ENCODE assay signal across 21 cellular contexts in genomic region chr6:96152114-96152708, GRCh38.
A peak's percentile ranks its signal among the peaks of the same experiment; 100 is the strongest.
DNase-seq lines count a peak whose midpoint lies in the region; FAIRE-seq and TF ChIP-seq lines count a peak whose summit lies in the region.
"Had no signal": no experiment of that assay in that cellular context is flagged by ENCODE, and none has a peak within 500 bp of the region (broad histone marks: within the 10 kb centered on the region; RNA-seq: fewer than 3 reads in every experiment).

No MANE protein-coding gene starts in this region.

- 9% methylated on average over 3 of the region's 3 CpGs for WGBS in SK-N-SH (ENCODE audit: low lambda C conversion rate)

- no peaks in the 10 kb centered on the region for H3K36me3 Mint-ChIP-seq in mesothelial cell of epicardium
- H3K36me3 Mint-ChIP-seq: CD4-positive, alpha-beta memory T cell had no signal

- H3F3A ChIP-seq in SK-N-SH (replicated peaks; ENCODE audit: insufficient read depth) = no peaks in the 10 kb centered on the region

- peak overlapping the region; percentile 48 for H3K27ac Mint-ChIP-seq in mesothelial cell of epicardium
- H3K27ac Mint-ChIP-seq: CD4-positive, alpha-beta memory T cell had no signal

- H3K36me3 ChIP-seq in SK-N-SH (replicated peaks in 1 of 2; ENCODE audit: control insufficient read depth in 1 of 2, insufficient read depth in 2 of 2, low read length in 1 of 2) = no peaks in the 10 kb centered on the region

- no peak for FAIRE-seq in GM19239 (lab: Jason Lieb, UNC)
- FAIRE-seq: A204.1, G401.6, GM12878, GM18507, H1 had no signal

- H3K4me3 ChIP-seq in SK-N-SH (ENCODE audit: low read depth in 2 of 2, low read length in 1 of 2) = no peak overlapping the region
- H3K4me3 ChIP-seq: GM12878, GM23248 had no signal

- no peak for TF ChIP-seq CTCF in SK-N-SH (IDR thresholded peaks at IDR 0.05)
- no peak for TF ChIP-seq CTCF in mesothelial cell of epicardium (IDR thresholded peaks at IDR 0.05; ENCODE audit: unreplicated experiment)

- no peaks in the 10 kb centered on the region for H3K27me3 Mint-ChIP-seq in mesothelial cell of epicardium (ENCODE audit: low read depth)

- no peaks in the 10 kb centered on the region for H3K9me3 ChIP-seq in SK-N-SH
- H3K9me3 ChIP-seq: Caco-2 had no signal

- no peaks in the 10 kb centered on the region for H4K20me1 ChIP-seq in SK-N-SH (ENCODE audit: insufficient read depth)

- H3K4me3 Mint-ChIP-seq in mesothelial cell of epicardium = no peak overlapping the region
- H3K4me3 Mint-ChIP-seq: CD4-positive, alpha-beta memory T cell had no signal

- H3K27me3 ChIP-seq in SK-N-SH (ENCODE audit: insufficient read depth) = no peaks in the 10 kb centered on the region

- H3K27ac ChIP-seq in SK-N-SH (ENCODE audit: low read depth in 2 of 2, low read length in 1 of 2) = peak overlapping the region in 1 of 2 experiments; percentile 72; a peak in 1 of 4 replicates
- peak overlapping the region; percentile 76 for H3K27ac ChIP-seq in caudate nucleus (ENCODE audit: low read depth, low read length)
- H3K27ac ChIP-seq: GM23248 had no signal

- no peak overlapping the region for H3K9ac ChIP-seq in SK-N-SH
- H3K9ac ChIP-seq: GM23248 had no signal

- POLR2A ChIA-PET in SK-N-SH (lab: Yijun Ruan, JAX) = no interaction called here

- no peaks in the 10 kb centered on the region for H3K9me2 ChIP-seq in SK-N-SH

- H3K9me3 Mint-ChIP-seq in mesothelial cell of epicardium = no peaks in the 10 kb centered on the region
- H3K9me3 Mint-ChIP-seq: CD4-positive, alpha-beta memory T cell had no signal

- TF ChIP-seq RAD21 in SK-N-SH (IDR thresholded peaks at IDR 0.05; ENCODE audit: low read length) = no peak; the same call in 1 of the 2 replicates

- peaks cover 5 to 18% of the 10 kb centered on the region in 2 experiments; a peak in 3 of 4 replicates for H3K4me1 ChIP-seq in SK-N-SH (ENCODE audit: control insufficient read depth in 1 of 2, insufficient read depth in 2 of 2, low read depth in 1 of 2, low read length in 1 of 2)
- H3K4me1 ChIP-seq: Caco-2 had no signal

- CTCF ChIA-PET in SK-N-SH (lab: Yijun Ruan, JAX) = no interaction called here

- peak; percentile 26 for DNase-seq in SK-N-SH
- DNase-seq in caudate nucleus (lab: John Stamatoyannopoulos, UW) = no peak
- no peak for DNase-seq in mesothelial cell of epicardium (ENCODE audit: low spot score in 2 of 2, unreplicated experiment in 2 of 2)
- no peak for DNase-seq in AG08396 (ENCODE audit: low spot score)
- DNase-seq in COR-L47 (lab: John Stamatoyannopoulos, UW) = no peak
- no peak for DNase-seq in mesenteric fat pad (ENCODE audit: low spot score)
- no peak for DNase-seq in GM19239 (ENCODE audit: insufficient read length, low spot score)
- DNase-seq: AML-193; C1 segment of cervical spinal cord; Caco-2; CD4-positive, alpha-beta memory T cell; DMS153; DND-41; GM23248; H7; HCEC 1CT had no signal

- H2AFZ ChIP-seq in SK-N-SH (ENCODE audit: low read depth) = no peak overlapping the region
- H2AFZ ChIP-seq: GM23248 had no signal

- TF ChIP-seq EP300 in SK-N-SH (IDR thresholded peaks at IDR 0.05; ENCODE audit: borderline replicate concordance in 1 of 2, low read depth in 1 of 2, low read length in 1 of 2) = peak in 1 of 2 experiments; percentile 50; a peak in 2 of 4 replicates

- H3K79me2 ChIP-seq in SK-N-SH (ENCODE audit: insufficient read depth) = no peaks in the 10 kb centered on the region

- no peak overlapping the region for H3K4me2 ChIP-seq in SK-N-SH

- H3K4me1 Mint-ChIP-seq in mesothelial cell of epicardium = peaks cover 67% of the 10 kb centered on the region

TF ChIP-seq in SK-N-SH, 30 proteins besides CTCF, POLR2A, EP300 and RAD21:
- TF ChIP-seq USF2 (IDR thresholded peaks at IDR 0.05; ENCODE audit: borderline replicate concordance, low read depth, low read length) (no peak), POLR2AphosphoS5 (IDR thresholded peaks at IDR 0.05; ENCODE audit: low read depth, low read length) (0 out of 2 replicates have a peak, but pooled peaks have one; percentile 17), RCOR1 (IDR thresholded peaks at IDR 0.05; ENCODE audit: low read length) (peak; percentile 36; the same call in 1 of the 2 replicates)
